Comparison of ENCODE assay signal across 8 cellular contexts in genomic region chr22:43955883-43956286, GRCh38. TPM values are rescaled to one million over a fixed set of nuclear protein-coding genes. Genes with fewer than 3 reads are reported as not detected.
DNase-seq lines count a peak whose midpoint lies in the region; ATAC-seq, FAIRE-seq and TF ChIP-seq lines count a peak whose summit lies in the region.

No MANE protein-coding gene starts in this region.

- H3K9me3 ChIP-seq in ES-I3 (ENCODE audit: control insufficient read depth, insufficient read depth, low read length) (no peaks in the 10 kb centered on the region), WERI-Rb-1 (ENCODE audit: severe bottlenecking) (no peaks in the 10 kb centered on the region), right atrium auricular region (no peaks in the 10 kb centered on the region), smooth muscle cell (replicated peaks; ENCODE audit: low read depth) (no peaks in the 10 kb centered on the region)

- H4K20me1 ChIP-seq in smooth muscle cell (ENCODE audit: low read depth), result peaks cover 29% of the 10 kb centered on the region

- H3K27me3 ChIP-seq in WERI-Rb-1 (ENCODE audit: insufficient read depth, low read depth, severe bottlenecking) (no peaks in the 10 kb centered on the region), right atrium auricular region (no peaks in the 10 kb centered on the region), smooth muscle cell (ENCODE audit: low read depth) (no peaks in the 10 kb centered on the region)

- H3K36me3 ChIP-seq in ES-I3 (ENCODE audit: insufficient read depth, low read length), result no peaks in the 10 kb centered on the region
- no peaks in the 10 kb centered on the region; the same call in 1 of the 2 replicates for H3K36me3 ChIP-seq in WERI-Rb-1
- no peaks in the 10 kb centered on the region for H3K36me3 ChIP-seq in right atrium auricular region
- no peaks in the 10 kb centered on the region for H3K36me3 ChIP-seq in smooth muscle cell (ENCODE audit: low read depth)

- WGBS in smooth muscle cell (ENCODE audit: low lambda C conversion rate), result 8% methylated on average over 8 of the region's 8 CpGs

- H3K4me3 ChIP-seq in WERI-Rb-1 (ENCODE audit: low read depth, low read length) (peak overlapping the region; percentile 83), right atrium auricular region (peak overlapping the region; percentile 83 to 89), smooth muscle cell (peak overlapping the region; percentile 97)

- peaks cover 15% of the 10 kb centered on the region for H3F3A ChIP-seq in smooth muscle cell (ENCODE audit: low read depth)

- peaks cover 47% of the 10 kb centered on the region for H3K79me2 ChIP-seq in smooth muscle cell (ENCODE audit: low read depth)

- peak overlapping the region; percentile 90 for H2AFZ ChIP-seq in smooth muscle cell (ENCODE audit: low read depth)

- H3K9ac ChIP-seq in ES-I3 (ENCODE audit: low read depth, low read length) (peak overlapping the region; percentile 99), smooth muscle cell (ENCODE audit: low read depth) (peak overlapping the region; percentile 91)

- ATAC-seq in HG02973 (IDR thresholded peaks at IDR 0.05; ENCODE audit: unreplicated experiment) (peak; percentile 6), HG02759 (IDR thresholded peaks at IDR 0.05; ENCODE audit: unreplicated experiment) (no peak)

- H3K4me2 ChIP-seq in smooth muscle cell, result peak overlapping the region; percentile 84

- DNase-seq in WERI-Rb-1, result no peak
- no peak for DNase-seq in right atrium auricular region (ENCODE audit: low spot score)
- no peak for DNase-seq in smooth muscle cell (lab: John Stamatoyannopoulos, UW; ENCODE audit: unreplicated experiment)
- DNase-seq in dedifferentiated amniotic fluid mesenchymal stem cell (ENCODE audit: extremely low spot score), result no peak
- DNase-seq in frontal cortex (ENCODE audit: low spot score in 2 of 2), result no peak

- no peak for FAIRE-seq in frontal cortex (lab: Jason Lieb, UNC)

- no peak for TF ChIP-seq CTCF in WERI-Rb-1 (IDR thresholded peaks at IDR 0.05; ENCODE audit: low read depth, low read length)
- TF ChIP-seq CTCF in right atrium auricular region (IDR thresholded peaks at IDR 0.05), result no peak
- no peak for TF ChIP-seq CTCF in smooth muscle cell (IDR thresholded peaks at IDR 0.05; ENCODE audit: borderline replicate concordance, insufficient read depth, poor library complexity, severe bottlenecking)

- H3K27ac ChIP-seq in WERI-Rb-1 (peak overlapping the region; percentile 88), right atrium auricular region (peak overlapping the region; percentile 78 to 92), smooth muscle cell (ENCODE audit: low read depth) (peak overlapping the region; percentile 81)

- H3K4me1 ChIP-seq in ES-I3 (ENCODE audit: insufficient read depth, low read length) (peaks cover 12% of the 10 kb centered on the region), right atrium auricular region (peaks cover 0 to 35% of the 10 kb centered on the region in 2 donors), smooth muscle cell (ENCODE audit: low read depth) (peaks cover 18% of the 10 kb centered on the region)

RNA-seq across cellular contexts. Expression of gene SAMM50, which starts 0.6 kb away (rescaled TPM):
- 10 to 100 TPM; 40.4 to 57.1 TPM for total RNA-seq in right atrium auricular region
- 37.1 and 43.6 TPM in 2 replicates for total RNA-seq in smooth muscle cell
- 56.1 and 59.9 TPM in 2 replicates for polyA plus RNA-seq in smooth muscle cell
- total RNA-seq in frontal cortex, result 32.6 TPM

RNA-seq across cellular contexts. Expression of gene PNPLA3, which starts 32.3 kb away (rescaled TPM):
- total RNA-seq in right atrium auricular region, result under 1 TPM in 1 of 2 donors, not detected in 1; 0.16 TPM
- 11.6 and 14.5 TPM in 2 replicates for total RNA-seq in smooth muscle cell
- 8.2 and 11.0 TPM in 2 replicates for polyA plus RNA-seq in smooth muscle cell
- 17.5 TPM for total RNA-seq in frontal cortex

Comparison
In these comparisons a context has a peak if more than half of its experiments do, and no peak if none do; other contexts are left out.
1. RNA of gene PNPLA3, which starts 32.3 kb away (total RNA-seq): 17.5 TPM in frontal cortex (single experiment) and 11.6 to 14.5 TPM in smooth muscle cell; 0.16 TPM in right atrium auricular region; every median in the first group is over 10 times any median in the second.
2. Peak in every context shown above with its lines, with median percentiles within 50 percentile points of each other: H3K27ac ChIP-seq and H3K4me3 ChIP-seq.